ENCODE assay signal across 10 cellular contexts in genomic region chr19:51439021-51439465, GRCh38. TPM values are rescaled to one million over a fixed set of nuclear protein-coding genes. Genes with fewer than 3 reads are reported as not detected.
DNase-seq lines count a peak whose midpoint lies in the region; ATAC-seq lines count a peak whose summit lies in the region.
"Had no signal": no experiment of that assay in that cellular context is flagged by ENCODE, and none has a peak within 500 bp of the region (broad histone marks: within the 10 kb centered on the region; RNA-seq: fewer than 3 reads in every experiment).

No MANE protein-coding gene starts in this region.

- no peaks in the 10 kb centered on the region for H4K20me1 ChIP-seq in Karpas-422 (ENCODE audit: insufficient read depth, low read depth, low read length)

- H3K79me2 ChIP-seq in Karpas-422 (ENCODE audit: low read length): no peaks in the 10 kb centered on the region

- H3K36me3 ChIP-seq in Karpas-422 (ENCODE audit: insufficient read depth, low read length): no peaks in the 10 kb centered on the region

- no peak for ATAC-seq in HG03565 (IDR thresholded peaks at IDR 0.05; ENCODE audit: unreplicated experiment)

- no peaks in the 10 kb centered on the region for H3K9me3 ChIP-seq in Karpas-422 (ENCODE audit: low read length)

- no peaks in the 10 kb centered on the region for H3K27me3 ChIP-seq in Karpas-422 (ENCODE audit: low read length)

- H3K27ac ChIP-seq in Karpas-422 (ENCODE audit: low read length): no peak overlapping the region

- peak overlapping the region; percentile 57 for H3K4me2 ChIP-seq in Karpas-422 (ENCODE audit: low read depth, low read length, poor library complexity, severe bottlenecking)

- H2AFZ ChIP-seq in Karpas-422 (ENCODE audit: low read length): no peak overlapping the region

- H3K9me2 ChIP-seq in Karpas-422 (replicated peaks; ENCODE audit: insufficient read depth, low read length): no peaks in the 10 kb centered on the region

- no peak overlapping the region for H3K9ac ChIP-seq in Karpas-422 (ENCODE audit: low read length)

- peak; percentile 18 for DNase-seq in EH (ENCODE audit: low read depth)
- DNase-seq in Karpas-422: peak; percentile 95
- DNase-seq in astrocyte of the hippocampus (ENCODE audit: low read depth, low spot score): peak; percentile 6
- peak; percentile 37 for DNase-seq in mesenteric fat pad (ENCODE audit: low spot score)
- DNase-seq in NCI-H446 treated with DMSO at 0.1 percent for 48 hours (lab: John Stamatoyannopoulos, UW): no peak
- no peak for DNase-seq in GM19238 (ENCODE audit: insufficient read length, low spot score)
- no peak for DNase-seq in NCI-H1048 (lab: John Stamatoyannopoulos, UW)
- DNase-seq: occipital lobe had no signal

- no peak overlapping the region for H3K4me3 ChIP-seq in Karpas-422 (ENCODE audit: low read length)

- H3K4me1 ChIP-seq in Karpas-422 (ENCODE audit: low read length): peaks cover 34% of the 10 kb centered on the region

RNA-seq across cellular contexts. Expression of gene SIGLEC8, which starts 19.2 kb away (rescaled TPM):
- total RNA-seq in Karpas-422 (2014; rRNA removed; shearing (Covaris generic); ENCODE audit: low replicate concordance): not detected in 2 replicates
- 0.39 TPM for total RNA-seq in mesenteric fat pad

RNA-seq across cellular contexts. Expression of gene SIGLEC10, which starts 21.6 kb away (rescaled TPM):
- 500 and 730 TPM in 2 replicates for total RNA-seq in Karpas-422 (2014; rRNA removed; shearing (Covaris generic); ENCODE audit: low replicate concordance)
- 5.2 TPM for total RNA-seq in mesenteric fat pad

RNA-seq across cellular contexts. Expression of gene CEACAM18, which starts 39.3 kb away (rescaled TPM):
- not detected in 2 replicates for total RNA-seq in Karpas-422 (2014; rRNA removed; shearing (Covaris generic); ENCODE audit: low replicate concordance)
- not detected for total RNA-seq in mesenteric fat pad
- total RNA-seq: cerebellum, occipital lobe had no signal

RNA-seq across cellular contexts. Expression of gene C19orf84, which starts 48.7 kb away (rescaled TPM):
- total RNA-seq in Karpas-422 (2014; rRNA removed; shearing (Covaris generic); ENCODE audit: low replicate concordance): not detected in 2 replicates
- total RNA-seq in mesenteric fat pad: not detected
- total RNA-seq: cerebellum, occipital lobe had no signal

RNA-seq across cellular contexts. Expression of gene LIM2, which starts 51.3 kb away (rescaled TPM):
- total RNA-seq in Karpas-422 (2014; rRNA removed; shearing (Covaris generic); ENCODE audit: low replicate concordance): not detected in 2 replicates
- not detected for total RNA-seq in mesenteric fat pad
- total RNA-seq: cerebellum, occipital lobe had no signal

Comparison
In these comparisons a context has a peak if more than half of its experiments do, and no peak if none do; other contexts are left out.
1. DNase-seq: peak in EH (single experiment), Karpas-422 (single experiment), astrocyte of the hippocampus (single experiment) and mesenteric fat pad (single experiment); none in NCI-H446 treated with DMSO at 0.1 percent for 48 hours (single experiment), GM19238 (single experiment) and NCI-H1048 (single experiment).
2. RNA of gene SIGLEC10, which starts 21.6 kb away (total RNA-seq): 500 to 730 TPM in Karpas-422; 5.2 TPM in mesenteric fat pad (single experiment); every median in the first group is over 10 times any median in the second.